9 cellular contexts compared by ENCODE assay signal in genomic region chr17:56125830-56126819, GRCh38. TPM values are rescaled to one million over a fixed set of nuclear protein-coding genes. Genes with fewer than 3 reads are reported as not detected.
DNase-seq lines count a peak whose midpoint lies in the region; ATAC-seq, FAIRE-seq and TF ChIP-seq lines count a peak whose summit lies in the region.
"Had no signal": no experiment of that assay in that cellular context is flagged by ENCODE, and none has a peak within 500 bp of the region (broad histone marks: within the 10 kb centered on the region; RNA-seq: fewer than 3 reads in every experiment).

No MANE protein-coding gene starts in this region.

- no peak overlapping the region for H3K4me3 Mint-ChIP-seq in activated CD8-positive, alpha-beta memory T cell treated with anti-CD3 and anti-CD28 coated beads, Interleukin-2, amount 10 ng/mL, durations not matched to agents 7 days and 5 days
- H3K4me3 Mint-ChIP-seq: CD8-positive, alpha-beta memory T cell had no signal

- intact Hi-C loops in GM12878 (cut with micrococcal nuclease; ENCODE audit: unreplicated experiment), result loop anchor here (5.0 to 10.0 kb wide), 2 partner anchors 189 to 351 kb away; no protein-coding TSS in a partner anchor

- H3K9me3 Mint-ChIP-seq in activated CD8-positive, alpha-beta memory T cell treated with anti-CD3 and anti-CD28 coated beads, Interleukin-2, amount 10 ng/mL, durations not matched to agents 7 days and 5 days (ENCODE audit: low read depth), result no peaks in the 10 kb centered on the region
- H3K9me3 Mint-ChIP-seq: CD8-positive, alpha-beta memory T cell had no signal

- H3K4me1 Mint-ChIP-seq in activated CD8-positive, alpha-beta memory T cell treated with anti-CD3 and anti-CD28 coated beads, Interleukin-2, amount 10 ng/mL, durations not matched to agents 7 days and 5 days, result no peaks in the 10 kb centered on the region
- H3K4me1 Mint-ChIP-seq: CD8-positive, alpha-beta memory T cell had no signal

- no peak overlapping the region for H3K9ac ChIP-seq in GM12878 (ENCODE audit: control insufficient read depth, insufficient read depth, low read length)

- H3K27ac Mint-ChIP-seq in activated CD8-positive, alpha-beta memory T cell treated with anti-CD3 and anti-CD28 coated beads, Interleukin-2, amount 10 ng/mL, durations not matched to agents 7 days and 5 days, result no peak overlapping the region
- H3K27ac Mint-ChIP-seq: CD8-positive, alpha-beta memory T cell had no signal

- in situ Hi-C loops in GM12878 (cut with MboI), result no loop called here

- POLR2A ChIA-PET in GM12878 (lab: Charles Lee), result no interaction called here

- H2AFZ ChIP-seq in GM12878 (ENCODE audit: control insufficient read depth, low read depth, low read length), result no peak overlapping the region

- no peak for TF ChIP-seq EP300 in GM12878 (IDR thresholded peaks at IDR 0.05; ENCODE audit: borderline replicate concordance in 1 of 2, control insufficient read depth in 1 of 2, low read depth in 2 of 2, low read length in 2 of 2)

- peak; percentile 58 for TF ChIP-seq CTCF in NB4 (IDR thresholded peaks at IDR 0.05; ENCODE audit: low read depth, low read length)
- TF ChIP-seq CTCF in GM12878 (IDR thresholded peaks at IDR 0.05 in 2 of 3, conservative IDR thresholded peaks at IDR 0.05 in 1 of 3; ENCODE audit: control insufficient read depth in 2 of 3, extremely low read depth in 1 of 3, insufficient read depth in 1 of 3, low read depth in 3 of 3, low read length in 3 of 3), result peak; percentile 17 to 25 (median 21); a peak in 2 of 6 replicates

- no peaks in the 10 kb centered on the region for H4K20me1 ChIP-seq in GM12878 (ENCODE audit: control insufficient read depth, insufficient read depth)

- 14% methylated on average over 14 of the region's 14 CpGs for WGBS in GM12878 (ENCODE audit: insufficient coverage, insufficient replicate concordance, low lambda C conversion rate, missing lambda C conversion rate)

- peak; percentile 55 for TF ChIP-seq RAD21 in GM12878 (IDR thresholded peaks at IDR 0.05; ENCODE audit: insufficient read depth, low read depth, low read length)

- DNase-seq in NCI-H748 (lab: John Stamatoyannopoulos, UW; ENCODE audit: unreplicated experiment), result peak; percentile 18
- no peak for DNase-seq in NCI-H748 treated with DMSO at 0.1 percent for 48 hours (lab: John Stamatoyannopoulos, UW)
- peak; percentile 71 for DNase-seq in NB4 (ENCODE audit: low read depth)
- no peak for DNase-seq in GM12878 (ENCODE audit: low read depth, low spot score)
- peak; percentile 42 for DNase-seq in mucosa of gallbladder (ENCODE audit: low spot score)
- DNase-seq in SK-N-DZ (ENCODE audit: low spot score), result no peak
- DNase-seq in activated CD8-positive, alpha-beta memory T cell treated with anti-CD3 and anti-CD28 coated beads, Interleukin-2, amount 10 ng/mL, durations not matched to agents 7 days and 5 days, result no peak
- DNase-seq in ureter (ENCODE audit: low spot score), result no peak

- TF ChIP-seq POLR2A in NB4 (IDR thresholded peaks at IDR 0.05; ENCODE audit: extremely low read depth, insufficient read length) (no peak), GM12878 (IDR thresholded peaks at IDR 0.05; ENCODE audit: low read depth, low read length) (no peak)

- no peaks in the 10 kb centered on the region for H3K27me3 Mint-ChIP-seq in activated CD8-positive, alpha-beta memory T cell treated with anti-CD3 and anti-CD28 coated beads, Interleukin-2, amount 10 ng/mL, durations not matched to agents 7 days and 5 days

- no peaks in the 10 kb centered on the region for H3K79me2 ChIP-seq in GM12878 (ENCODE audit: control insufficient read depth, insufficient read depth, low read length)

- H3K36me3 ChIP-seq in GM12878 (ENCODE audit: control insufficient read depth in 2 of 2, insufficient read depth in 2 of 2, low read length in 1 of 2), result no peaks in the 10 kb centered on the region

- no TSS peak for BruUV-seq in GM12878 (replicated peaks; lab: Mats Ljungman, UMichigan)

- no peak overlapping the region for H3K27ac ChIP-seq in GM12878 (ENCODE audit: control insufficient read depth, insufficient read depth)

- CTCF ChIA-PET in GM12878 (lab: Yijun Ruan, JAX), result interaction anchor here (0.7 to 1.9 kb wide), 4 partner anchors 193 to 598 kb away, joined by 3 to 7 read pairs (median 4); no protein-coding TSS in a partner anchor
- CTCF ChIA-PET in activated CD8-positive, alpha-beta memory T cell treated with anti-CD3 and anti-CD28 coated beads, Interleukin-2, amount 10 ng/mL, durations not matched to agents 7 days and 5 days (lab: Charles Lee), result interaction anchor here (1.2 kb wide), 1 partner anchor 192 kb away, joined by 4 read pairs; no protein-coding TSS in a partner anchor

- no peaks in the 10 kb centered on the region for H3K36me3 Mint-ChIP-seq in activated CD8-positive, alpha-beta memory T cell treated with anti-CD3 and anti-CD28 coated beads, Interleukin-2, amount 10 ng/mL, durations not matched to agents 7 days and 5 days
- H3K36me3 Mint-ChIP-seq: CD8-positive, alpha-beta memory T cell had no signal

- no peaks in the 10 kb centered on the region for H3K27me3 ChIP-seq in GM12878 (replicated peaks in 1 of 2; ENCODE audit: control insufficient read depth in 2 of 2, insufficient read depth in 2 of 2, low read length in 1 of 2)

- SMC1A ChIA-PET in GM12878 (lab: Charles Lee; ENCODE audit: uncharacterized antibody, unreplicated experiment), result interaction anchor here (1.2 kb wide), 1 partner anchor 191 kb away, joined by 5 read pairs; no protein-coding TSS in a partner anchor

- H3K4me2 ChIP-seq in GM12878 (ENCODE audit: control insufficient read depth, insufficient read depth), result no peak overlapping the region

- H3K9me3 ChIP-seq in GM12878 (replicated peaks; ENCODE audit: control insufficient read depth, insufficient read depth, low read length), result no peaks in the 10 kb centered on the region

- RAD21 ChIA-PET in GM12878 (lab: Charles Lee; ENCODE audit: unreplicated experiment), result no interaction called here

- H3K4me3 ChIP-seq in NB4 (ENCODE audit: low read depth, low read length), result no peak overlapping the region
- H3K4me3 ChIP-seq in GM12878, result no peak overlapping the region

- FAIRE-seq in GM12878 (lab: Jason Lieb, UNC), result no peak

- ATAC-seq in GM12878, result no peak
- ATAC-seq in activated CD8-positive, alpha-beta memory T cell treated with anti-CD3 and anti-CD28 coated beads, Interleukin-2, amount 10 ng/mL, durations not matched to agents 7 days and 5 days, result no peak

- no peaks in the 10 kb centered on the region for H3K4me1 ChIP-seq in GM12878 (ENCODE audit: control insufficient read depth, insufficient read depth, low read length)

TF ChIP-seq in GM12878, 131 proteins besides CTCF, POLR2A, EP300 and RAD21:
- TF ChIP-seq POU2F2 (IDR thresholded peaks at IDR 0.05; ENCODE audit: borderline replicate concordance, low read depth, low read length), result no peak
- TF ChIP-seq SMAD1 (IDR thresholded peaks at IDR 0.05; ENCODE audit: low read depth, partially characterized antibody), result no peak
- no peak for TF ChIP-seq JUNB (IDR thresholded peaks at IDR 0.05)
- TF ChIP-seq SMC3 (IDR thresholded peaks at IDR 0.05; ENCODE audit: borderline replicate concordance, low read length), result 0 out of 2 replicates have a peak, but pooled peaks have one; percentile 8
- TF ChIP-seq SP1 (IDR thresholded peaks at IDR 0.05; ENCODE audit: low read depth, low read length), result no peak
- no peak for TF ChIP-seq STAT1 (conservative IDR thresholded peaks at IDR 0.05)
TF ChIP-seq in GM12878: peak in this region for 1.

RNA-seq across cellular contexts. Expression of gene ANKFN1, which starts 27.1 kb away (rescaled TPM):
- total RNA-seq in GM12878 (2013; cell fraction: nucleolus; rRNA removed), result 0.76 and 0.98 TPM in 2 replicates
- total RNA-seq in GM12878 (2014; rRNA removed) (0.05 TPM in 1 of 2 replicates, not detected in the other), GM12878 (2014; rRNA removed; fragmentation: Illumina TruSeq; extraction: Trizol) (not detected in 2 replicates), GM12878 (2021) (not detected in 2 replicates), mucosa of gallbladder (1.3 TPM), ureter (33.9 TPM)
- polyA plus RNA-seq in GM12878 (2011; ENCODE audit: low read depth), result not detected
- polyA plus RNA-seq in GM12878 (2011; rRNA removed) (0.19 and 0.88 TPM in 2 replicates), GM12878 (2014; fragmentation: Illumina TruSeq; extraction: Trizol) (not detected in 2 replicates), GM12878 (2014; fragmentation: Nextera tagmentation; extraction: Ambion mirVana) (not detected), GM12878 (2014; rRNA removed) (not detected in 2 replicates), GM12878 (2016; fragmentation: Nextera tagmentation; extraction: Ambion mirVana) (not detected)
- polyA plus RNA-seq in GM12878 (2011; cell fraction: cytosol; rRNA removed), result 0.10 and 0.12 TPM in 2 replicates
- 0.36 and 0.37 TPM in 2 replicates for polyA plus RNA-seq in GM12878 (2011; cell fraction: nucleus; rRNA removed)
- not detected in 2 replicates for polyA plus RNA-seq in GM12878 (2012)
- 0.36 and 0.95 TPM in 2 replicates for polyA minus RNA-seq in GM12878 (2011; rRNA and poly(A)+ RNA removed)
- polyA minus RNA-seq in GM12878 (2011; cell fraction: cytosol; rRNA and poly(A)+ RNA removed), result 0.31 TPM in 1 of 2 replicates, not detected in the other
- 1.5 and 2.8 TPM in 2 replicates for polyA minus RNA-seq in GM12878 (2011; cell fraction: nucleus; rRNA and poly(A)+ RNA removed)
- polyA plus RNA-seq in SK-N-DZ (2014; cell fraction: cytosol; rRNA removed), result not detected in 2 replicates
- not detected in 2 replicates for polyA plus RNA-seq in SK-N-DZ (2014; cell fraction: nucleus; rRNA removed)
- not detected for total RNA-seq in activated CD8-positive, alpha-beta memory T cell treated with anti-CD3 and anti-CD28 coated beads, Interleukin-2, amount 10 ng/mL, durations not matched to agents 7 days and 5 days
- total RNA-seq: CD8-positive, alpha-beta memory T cell had no signal
- polyA plus RNA-seq: CD8-positive, alpha-beta memory T cell had no signal

Comparison
In these comparisons a context has a peak if more than half of its experiments do, and no peak if none do; other contexts are left out.
1. DNase-seq: peak in NCI-H748 (single experiment), NB4 (single experiment) and mucosa of gallbladder (single experiment); none in NCI-H748 treated with DMSO at 0.1 percent for 48 hours (single experiment), GM12878 (single experiment), SK-N-DZ (single experiment), activated CD8-positive, alpha-beta memory T cell treated with anti-CD3 and anti-CD28 coated beads, Interleukin-2, amount 10 ng/mL, durations not matched to agents 7 days and 5 days (single experiment) and ureter (single experiment).
2. RNA of gene ANKFN1, which starts 27.1 kb away (total RNA-seq): 33.9 TPM in ureter (single experiment); 1.3 TPM in mucosa of gallbladder (single experiment), 0.05 to 0.98 TPM in GM12878 and not detected in activated CD8-positive, alpha-beta memory T cell treated with anti-CD3 and anti-CD28 coated beads, Interleukin-2, amount 10 ng/mL, durations not matched to agents 7 days and 5 days; every median in the first group is over 10 times any median in the second.